Comparison of ENCODE assay signal across 18 cellular contexts in genomic region chr2:216538538-216538937, GRCh38.
"Had no signal": no experiment of that assay in that cellular context is flagged by ENCODE, and none has a peak within 500 bp of the region (broad histone marks: within the 10 kb centered on the region; RNA-seq: fewer than 3 reads in every experiment).

No MANE protein-coding gene starts in this region.

- ATAC-seq: activated CD4-positive, alpha-beta T cell treated with anti-CD3 and anti-CD28 coated beads for 36 hours; activated naive CD8-positive, alpha-beta T cell treated with anti-CD3 and anti-CD28 coated beads, Interleukin-2, amount 50 U/mL, for 24 hours; foreskin keratinocyte; T-cell had no signal

- H3K27ac ChIP-seq: cardiac muscle cell, colonic mucosa, foreskin keratinocyte, ovary had no signal

- H3K4me1 ChIP-seq: colonic mucosa had no signal

- FAIRE-seq: astrocyte, kidney had no signal

- H3K4me3 Mint-ChIP-seq: activated CD4-positive, alpha-beta memory T cell treated with anti-CD3 and anti-CD28 coated beads, Interleukin-2, amount 10 ng/mL, durations not matched to agents 7 days and 5 days; activated CD4-positive, alpha-beta T cell treated with anti-CD3 and anti-CD28 coated beads for 36 hours; activated naive CD8-positive, alpha-beta T cell treated with anti-CD3 and anti-CD28 coated beads, Interleukin-2, amount 50 U/mL, for 24 hours; memory B cell; neural crest cell; T-cell had no signal

- H3K36me3 ChIP-seq: cardiac muscle cell, colonic mucosa, ovary, stomach, thoracic aorta had no signal

- H3K27me3 ChIP-seq: cardiac muscle cell, colonic mucosa, foreskin keratinocyte, ovary, stomach had no signal

- H3K27ac Mint-ChIP-seq: activated CD4-positive, alpha-beta memory T cell treated with anti-CD3 and anti-CD28 coated beads, Interleukin-2, amount 10 ng/mL, durations not matched to agents 7 days and 5 days; activated CD4-positive, alpha-beta T cell treated with anti-CD3 and anti-CD28 coated beads for 36 hours; activated naive CD8-positive, alpha-beta T cell treated with anti-CD3 and anti-CD28 coated beads, Interleukin-2, amount 50 U/mL, for 24 hours; memory B cell; T-cell had no signal

- H3K4me3 ChIP-seq: cardiac muscle cell, colonic mucosa, ovary, stomach, thoracic aorta had no signal

- H3K9me3 ChIP-seq: colonic mucosa, ovary, stomach, thoracic aorta had no signal

- H3K27me3 Mint-ChIP-seq: activated CD4-positive, alpha-beta T cell treated with anti-CD3 and anti-CD28 coated beads for 36 hours had no signal

- H3K4me1 Mint-ChIP-seq: memory B cell had no signal

- DNase-seq: activated CD4-positive, alpha-beta memory T cell treated with anti-CD3 and anti-CD28 coated beads, Interleukin-2, amount 10 ng/mL, durations not matched to agents 7 days and 5 days; activated CD4-positive, alpha-beta T cell treated with anti-CD3 and anti-CD28 coated beads for 36 hours; activated naive CD4-positive, alpha-beta T cell; activated naive CD8-positive, alpha-beta T cell treated with anti-CD3 and anti-CD28 coated beads, Interleukin-2, amount 50 U/mL, for 24 hours; activated T-cell treated with anti-CD3 and anti-CD28 coated beads, Interleukin-2, amount 50 U/mL, for 48 hours; colonic mucosa; foreskin keratinocyte; kidney; ovary; stimulated activated CD4-positive, alpha-beta T cell treated with anti-CD3 and anti-CD28 coated beads, Interleukin-4, amount 100 ng/mL, for 4 hours; stomach; T-cell; T1000 had no signal

- H3K36me3 Mint-ChIP-seq: memory B cell, T-cell had no signal

- H3K9me3 Mint-ChIP-seq: activated CD4-positive, alpha-beta memory T cell treated with anti-CD3 and anti-CD28 coated beads, Interleukin-2, amount 10 ng/mL, durations not matched to agents 7 days and 5 days; activated naive CD8-positive, alpha-beta T cell treated with anti-CD3 and anti-CD28 coated beads, Interleukin-2, amount 50 U/mL, for 24 hours; neural crest cell; T-cell had no signal
